ENCODE assay signal across 9 cellular contexts in genomic region chr2:219247678-219248642, GRCh38. TPM values are rescaled to one million over a fixed set of nuclear protein-coding genes. Genes with fewer than 3 reads are reported as not detected.
DNase-seq lines count a peak whose midpoint lies in the region; ATAC-seq, FAIRE-seq and TF ChIP-seq lines count a peak whose summit lies in the region.
"Had no signal": no experiment of that assay in that cellular context is flagged by ENCODE, and none has a peak within 500 bp of the region (broad histone marks: within the 10 kb centered on the region; RNA-seq: fewer than 3 reads in every experiment).

No MANE protein-coding gene starts in this region.

- no peak for TF ChIP-seq POLR2A in ovary (IDR thresholded peaks at IDR 0.05)

- H3K9me3 Mint-ChIP-seq in stimulated activated effector memory CD8-positive, alpha-beta T cell treated with anti-CD3 and anti-CD28 coated beads, Interleukin-12 subunit alpha, Interleukin-12 subunit beta, amount 100 ng/mL, for 72 hours: no peaks in the 10 kb centered on the region

- H3K4me3 Mint-ChIP-seq in stimulated activated effector memory CD8-positive, alpha-beta T cell treated with anti-CD3 and anti-CD28 coated beads, Interleukin-12 subunit alpha, Interleukin-12 subunit beta, amount 100 ng/mL, for 72 hours: peak overlapping the region; percentile 68

- H3K9ac ChIP-seq in kidney (ENCODE audit: low read length in 2 of 2): peak overlapping the region in 1 of 2 donors; percentile 27

- peak; percentile 78 for ATAC-seq in stimulated activated effector memory CD8-positive, alpha-beta T cell treated with anti-CD3 and anti-CD28 coated beads, Interleukin-12 subunit alpha, Interleukin-12 subunit beta, amount 100 ng/mL, for 72 hours
- no peak for ATAC-seq in HG02970 (IDR thresholded peaks at IDR 0.05; ENCODE audit: low FRiP score, unreplicated experiment)

- DNase-seq in Jurkat, Clone E6-1 (ENCODE audit: low read depth, low spot score): peak; percentile 93
- DNase-seq in activated CD8-positive, alpha-beta memory T cell treated with anti-CD3 and anti-CD28 coated beads, Interleukin-2, amount 50 U/mL, for 4 hours: peak; percentile 72
- DNase-seq in kidney (peak; percentile 59), HAP-1 (ENCODE audit: low spot score in 2 of 2) (no peak), dorsolateral prefrontal cortex (no peak), ovary (no peak)
- peak; percentile 41 to 72 for DNase-seq in stimulated activated effector memory CD8-positive, alpha-beta T cell treated with anti-CD3 and anti-CD28 coated beads, Interleukin-12 subunit alpha, Interleukin-12 subunit beta, amount 100 ng/mL, for 72 hours (ENCODE audit: low spot score in 2 of 2)
- DNase-seq: amygdala had no signal

- FAIRE-seq in kidney (lab: Jason Lieb, UNC): no peak

- TF ChIP-seq CTCF in kidney (IDR thresholded peaks at IDR 0.05; ENCODE audit: borderline replicate concordance, extremely low read depth, insufficient read depth): no peak
- no peak for TF ChIP-seq CTCF in dorsolateral prefrontal cortex (IDR thresholded peaks at IDR 0.05 in 54 of 56, conservative IDR thresholded peaks at IDR 0.05 in 2 of 56; ENCODE audit: low read depth in 1 of 56, partially characterized antibody in 56 of 56)
- TF ChIP-seq CTCF in ovary (IDR thresholded peaks at IDR 0.05): no peak

- H3K9me3 ChIP-seq in kidney (ENCODE audit: control insufficient read depth in 1 of 2, low read length in 2 of 2): no peaks in the 10 kb centered on the region
- no peaks in the 10 kb centered on the region; the same call in none of the 2 replicates for H3K9me3 ChIP-seq in HAP-1
- H3K9me3 ChIP-seq in ovary: no peaks in the 10 kb centered on the region

- H3K36me3 ChIP-seq in kidney (ENCODE audit: control insufficient read depth in 1 of 2, insufficient read depth in 2 of 2, low read length in 2 of 2) (peaks cover 3 to 12% of the 10 kb centered on the region in 2 donors), HAP-1 (replicated peaks) (peaks cover 28% of the 10 kb centered on the region), ovary (no peaks in the 10 kb centered on the region)

- H3K4me3 ChIP-seq in Jurkat, Clone E6-1 (ENCODE audit: low read length): peak overlapping the region; percentile 0; the same call in 1 of the 2 replicates
- no peak overlapping the region for H3K4me3 ChIP-seq in kidney (ENCODE audit: low read length in 2 of 2)
- no peak overlapping the region for H3K4me3 ChIP-seq in HAP-1
- no peak overlapping the region for H3K4me3 ChIP-seq in dorsolateral prefrontal cortex
- H3K4me3 ChIP-seq in ovary: no peak overlapping the region

- in situ Hi-C loops in HAP-1 (cut with MboI; ENCODE audit: low sequenced_read_pairs): no loop called here

- no peaks in the 10 kb centered on the region for H3K27me3 ChIP-seq in HAP-1 (ENCODE audit: low read depth)
- no peaks in the 10 kb centered on the region for H3K27me3 ChIP-seq in dorsolateral prefrontal cortex
- no peaks in the 10 kb centered on the region for H3K27me3 ChIP-seq in ovary

- H3K4me1 Mint-ChIP-seq in stimulated activated effector memory CD8-positive, alpha-beta T cell treated with anti-CD3 and anti-CD28 coated beads, Interleukin-12 subunit alpha, Interleukin-12 subunit beta, amount 100 ng/mL, for 72 hours: peaks cover 77% of the 10 kb centered on the region

- 85 to 91% (median 89%) methylated on average over 17 of the region's 17 CpGs for WGBS in ovary, 3 donors

- H3K4me1 ChIP-seq in kidney (ENCODE audit: control insufficient read depth in 1 of 2, insufficient read depth in 1 of 2, low read depth in 1 of 2, low read length in 2 of 2): peaks cover 56 to 71% of the 10 kb centered on the region in 2 donors
- H3K4me1 ChIP-seq in HAP-1: peaks cover 14% of the 10 kb centered on the region
- H3K4me1 ChIP-seq in ovary (ENCODE audit: insufficient read depth): peaks cover 23% of the 10 kb centered on the region

- peak overlapping the region; percentile 68 to 87 for H3K27ac ChIP-seq in kidney (ENCODE audit: low read depth in 2 of 2, low read length in 2 of 2)
- H3K27ac ChIP-seq in dorsolateral prefrontal cortex: peak overlapping the region in 22 of 59 donors; percentile 2 to 90 (median 78)
- no peak overlapping the region for H3K27ac ChIP-seq in ovary

- peaks cover 77% of the 10 kb centered on the region for H3K36me3 Mint-ChIP-seq in stimulated activated effector memory CD8-positive, alpha-beta T cell treated with anti-CD3 and anti-CD28 coated beads, Interleukin-12 subunit alpha, Interleukin-12 subunit beta, amount 100 ng/mL, for 72 hours

- H3K27ac Mint-ChIP-seq in stimulated activated effector memory CD8-positive, alpha-beta T cell treated with anti-CD3 and anti-CD28 coated beads, Interleukin-12 subunit alpha, Interleukin-12 subunit beta, amount 100 ng/mL, for 72 hours: peak overlapping the region; percentile 86

- no peak for TF ChIP-seq EP300 in ovary (IDR thresholded peaks at IDR 0.05)

- intact Hi-C loops in kidney (cut with DNase I) (no loop called here), dorsolateral prefrontal cortex (cut with DNase I) (loop anchor here in 1 of 2 donors (10.0 kb wide), 1 partner anchor 137 kb away; the partner anchor contains the start of gene DNPEP), ovary (cut with DNase I) (loop anchor here in 1 of 4 donors (10.0 kb wide), 1 partner anchor 47 kb away; no protein-coding TSS in a partner anchor)

RNA-seq across cellular contexts. Expression of gene STK16, which starts 2.7 kb away (rescaled TPM):
- polyA plus RNA-seq in Jurkat, Clone E6-1 (2012; ENCODE audit: insufficient read depth, insufficient read length): 46.0 TPM
- total RNA-seq in kidney (29.9 TPM), dorsolateral prefrontal cortex (10 to 100 TPM; 12.1 to 36.1 (median 21.5) TPM), ovary (10 to 100 TPM; 12.4 to 24.8 (median 17.9) TPM)
- polyA plus RNA-seq in kidney (ENCODE audit: insufficient read depth, low read depth, low replicate concordance) (53.8 TPM), ovary (10 to 100 TPM; 19.1 to 29.4 TPM)

RNA-seq across cellular contexts. Expression of gene GLB1L, which starts 2.7 kb away (rescaled TPM):
- 2.6 TPM for polyA plus RNA-seq in Jurkat, Clone E6-1 (2012; ENCODE audit: insufficient read depth, insufficient read length)
- 20.6 TPM for total RNA-seq in kidney
- 19.7 TPM for polyA plus RNA-seq in kidney (ENCODE audit: insufficient read depth, low read depth, low replicate concordance)
- 10 to 100 TPM in 1 of 120 experiments, 1 to 10 TPM in 119; 2.9 to 10.5 (median 5.6) TPM for total RNA-seq in dorsolateral prefrontal cortex
- total RNA-seq in ovary: 10 to 100 TPM in 6 of 7 donors, 1 to 10 TPM in 1; 5.7 to 20.3 (median 13.9) TPM
- polyA plus RNA-seq in ovary: 10 to 100 TPM; 12.8 to 19.6 TPM

RNA-seq across cellular contexts. Expression of gene TUBA4B, which starts 5.1 kb away (rescaled TPM):
- not detected for polyA plus RNA-seq in Jurkat, Clone E6-1 (2012; ENCODE audit: insufficient read depth, insufficient read length)
- total RNA-seq in kidney (0.98 TPM), dorsolateral prefrontal cortex (under 1 TPM in 7 of 120 experiments, not detected in 113; 0.36 to 0.56 (median 0.42) TPM), ovary (10 to 100 TPM in 1 of 7 donors, 1 to 10 TPM in 1, under 1 TPM in 3, not detected in 2; 0.27 to 13.2 (median 0.83) TPM)
- polyA plus RNA-seq in kidney (ENCODE audit: insufficient read depth, low read depth, low replicate concordance) (15.4 TPM), ovary (under 1 TPM; 0.18 to 0.34 TPM)

RNA-seq across cellular contexts. Expression of gene TUBA4A, which starts 5.8 kb away (rescaled TPM):
- polyA plus RNA-seq in Jurkat, Clone E6-1 (2012; ENCODE audit: insufficient read depth, insufficient read length): 8.2 TPM
- total RNA-seq in kidney (49.4 TPM), dorsolateral prefrontal cortex (100 to 1,000 TPM in 118 of 120 experiments, 10 to 100 TPM in 2; 85.5 to 377 (median 243) TPM), ovary (10 to 100 TPM in 6 of 7 donors, 1 to 10 TPM in 1; 8.4 to 53.6 (median 16.5) TPM)
- polyA plus RNA-seq in kidney (ENCODE audit: insufficient read depth, low read depth, low replicate concordance) (156 TPM), ovary (10 to 100 TPM in 1 of 2 donors, 1 to 10 TPM in 1; 7.9 to 42.2 TPM)

RNA-seq across cellular contexts. Expression of gene ANKZF1, which starts 18.4 kb away (rescaled TPM):
- polyA plus RNA-seq in Jurkat, Clone E6-1 (2012; ENCODE audit: insufficient read depth, insufficient read length): 60.0 TPM
- total RNA-seq in kidney: 48.9 TPM
- polyA plus RNA-seq in kidney (ENCODE audit: insufficient read depth, low read depth, low replicate concordance): 26.6 TPM
- total RNA-seq in dorsolateral prefrontal cortex: 100 to 1,000 TPM in 8 of 120 experiments, 10 to 100 TPM in 112; 34.9 to 110 (median 67.6) TPM
- total RNA-seq in ovary: 10 to 100 TPM; 36.4 to 60.2 (median 44.1) TPM
- polyA plus RNA-seq in ovary: 10 to 100 TPM; 33.1 to 36.5 TPM

Comparison
In these comparisons a context has a peak if more than half of its experiments do, and no peak if none do; other contexts are left out.
1. DNase-seq: peak in Jurkat, Clone E6-1 (single experiment), activated CD8-positive, alpha-beta memory T cell treated with anti-CD3 and anti-CD28 coated beads, Interleukin-2, amount 50 U/mL, for 4 hours (single experiment), kidney (single experiment) and stimulated activated effector memory CD8-positive, alpha-beta T cell treated with anti-CD3 and anti-CD28 coated beads, Interleukin-12 subunit alpha, Interleukin-12 subunit beta, amount 100 ng/mL, for 72 hours (2 of 2); none in HAP-1 (0 of 2), dorsolateral prefrontal cortex (0 of 10) and ovary (0 of 5).
2. H3K27ac ChIP-seq: peak in kidney (2 of 2); none in ovary (0 of 2).